11 cellular contexts compared by ENCODE assay signal in the genomic region with DNA sequence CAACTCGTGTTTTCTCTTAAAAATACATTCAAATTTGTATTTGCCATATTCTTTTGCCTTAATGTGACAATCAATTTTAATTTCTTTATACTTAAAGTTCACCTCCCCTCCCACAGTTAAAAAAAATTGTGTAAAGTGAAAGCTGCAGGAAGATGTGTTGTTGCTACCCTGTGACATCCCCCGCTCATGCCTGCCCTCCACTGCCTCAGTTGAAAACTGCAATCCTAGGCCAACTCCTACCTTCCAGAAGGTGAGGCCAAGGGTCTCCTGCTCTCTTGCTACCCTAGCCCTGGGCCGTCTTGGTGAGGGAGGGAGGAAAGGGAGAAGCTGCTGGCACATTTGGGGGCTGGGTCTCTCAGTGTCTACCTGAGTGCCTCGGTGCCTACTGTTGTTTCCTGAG. TPM values are rescaled to one million over a fixed set of nuclear protein-coding genes. Genes with fewer than 3 reads are reported as not detected.
A peak's percentile ranks its signal among the peaks of the same experiment; 100 is the strongest.
DNase-seq lines count a peak whose midpoint lies in the region; ATAC-seq and TF ChIP-seq lines count a peak whose summit lies in the region.
"Had no signal": no experiment of that assay in that cellular context is flagged by ENCODE, and none has a peak within 500 bp of the region (broad histone marks: within the 10 kb centered on the region; RNA-seq: fewer than 3 reads in every experiment).

No MANE protein-coding gene starts in this region.

- no peaks in the 10 kb centered on the region for H3K27me3 ChIP-seq in CD4-positive, alpha-beta memory T cell (ENCODE audit: insufficient read depth, low read length)
- no peaks in the 10 kb centered on the region for H3K27me3 ChIP-seq in liver (ENCODE audit: control insufficient read depth in 4 of 4, insufficient read depth in 4 of 4, low read length in 3 of 4)
- H3K27me3 ChIP-seq: pancreas had no signal

- intact Hi-C loops in CD4-positive, alpha-beta memory T cell (cut with micrococcal nuclease) = loop anchor here (1.0 to 5.0 kb wide), 4 partner anchors 38 to 157 kb away; partner anchors contain the start of gene CMTM7
- intact Hi-C loops in activated T-helper 1 cell treated with anti-CD3 and anti-CD28 coated beads, Interleukin-12 subunit alpha, Interleukin-12 subunit beta, Interleukin-2, Interleukin-4 antibody, amounts not matched to agents 30 ng/mL and 10 ng/mL and 1 ng/mL, durations not matched to agents 14 hours and 24 hours and 36 hours (cut with micrococcal nuclease) = loop anchor here (1.0 to 2.0 kb wide), 3 partner anchors 38 to 316 kb away; no protein-coding TSS in a partner anchor

- peak; percentile 54 to 63 (median 58) for DNase-seq in CD4-positive, alpha-beta memory T cell
- DNase-seq in NCI-H69 (lab: John Stamatoyannopoulos, UW) = peak; percentile 12
- DNase-seq in activated T-helper 1 cell treated with anti-CD3 and anti-CD28 coated beads, Interleukin-12 subunit alpha, Interleukin-12 subunit beta, Interleukin-2, Interleukin-4 antibody, amounts not matched to agents 30 ng/mL and 10 ng/mL and 1 ng/mL, durations not matched to agents 14 hours and 24 hours and 36 hours (ENCODE audit: low spot score) = peak; percentile 45
- no peak for DNase-seq in NCI-H2227 (lab: John Stamatoyannopoulos, UW; ENCODE audit: unreplicated experiment)
- DNase-seq in dedifferentiated amniotic fluid mesenchymal stem cell (ENCODE audit: extremely low spot score) = no peak
- no peak for DNase-seq in retina
- DNase-seq: pancreas had no signal

- no peak overlapping the region for H3K9ac ChIP-seq in liver (ENCODE audit: low read depth in 1 of 2, low read length in 2 of 2)

- ATAC-seq in GM18519 (IDR thresholded peaks at IDR 0.05; ENCODE audit: low FRiP score, unreplicated experiment) = no peak

- 83% methylated on average over 4 of the region's 4 CpGs for WGBS in liver

- H3K4me1 Mint-ChIP-seq in CD4-positive, alpha-beta memory T cell = peaks cover 39 to 60% (median 52%) of the 10 kb centered on the region in 4 donors
- peaks cover 55% of the 10 kb centered on the region for H3K4me1 Mint-ChIP-seq in activated T-helper 1 cell treated with anti-CD3 and anti-CD28 coated beads, Interleukin-12 subunit alpha, Interleukin-12 subunit beta, Interleukin-2, Interleukin-4 antibody, amounts not matched to agents 30 ng/mL and 10 ng/mL and 1 ng/mL, durations not matched to agents 14 hours and 24 hours and 36 hours (ENCODE audit: low read depth)

- CTCF ChIA-PET in CD4-positive, alpha-beta memory T cell (lab: Charles Lee; ENCODE audit: partially characterized antibody) = interaction anchor here (0.8 to 14.1 kb wide), 21 partner anchors 11 to 755 kb away, joined by 3 to 382 read pairs (median 6); no protein-coding TSS in a partner anchor

- H3K27ac ChIP-seq in CD4-positive, alpha-beta memory T cell (ENCODE audit: low read depth, low read length) = peak overlapping the region; percentile 24
- no peak overlapping the region for H3K27ac ChIP-seq in liver (ENCODE audit: low read depth in 1 of 2, low read length in 2 of 2)
- H3K27ac ChIP-seq: pancreas had no signal

- peaks cover 45% of the 10 kb centered on the region for H3K4me1 ChIP-seq in CD4-positive, alpha-beta memory T cell (ENCODE audit: insufficient read depth, low read length)
- peaks cover 0 to 12% (median 6%) of the 10 kb centered on the region in 4 donors for H3K4me1 ChIP-seq in liver (ENCODE audit: control insufficient read depth in 4 of 4, insufficient read depth in 4 of 4, low read length in 3 of 4)

- no peak overlapping the region for H3K4me3 ChIP-seq in CD4-positive, alpha-beta memory T cell (ENCODE audit: low read length in 2 of 2)
- no peak overlapping the region for H3K4me3 ChIP-seq in liver (ENCODE audit: low read depth in 1 of 3, low read length in 3 of 3)
- H3K4me3 ChIP-seq: pancreas had no signal

- peak overlapping the region in 7 of 8 donors; percentile 32 to 74 (median 55) for H3K4me3 Mint-ChIP-seq in CD4-positive, alpha-beta memory T cell
- no peak overlapping the region for H3K4me3 Mint-ChIP-seq in activated T-helper 1 cell treated with anti-CD3 and anti-CD28 coated beads, Interleukin-12 subunit alpha, Interleukin-12 subunit beta, Interleukin-2, Interleukin-4 antibody, amounts not matched to agents 30 ng/mL and 10 ng/mL and 1 ng/mL, durations not matched to agents 14 hours and 24 hours and 36 hours
- H3K4me3 Mint-ChIP-seq: dendritic cell treated with granulocyte-macrophage colony-stimulating factor and Interleukin-4, amounts not matched to agents 40 ng/mL and 50 ng/mL, for 4 days; IgD-negative memory B cell had no signal

- peak in 1 of 2 donors; percentile 7 for TF ChIP-seq RAD21 in liver (IDR thresholded peaks at IDR 0.05)

- peaks cover 0 to 5% of the 10 kb centered on the region in 2 donors for H3K36me3 Mint-ChIP-seq in CD4-positive, alpha-beta memory T cell
- H3K36me3 Mint-ChIP-seq in activated T-helper 1 cell treated with anti-CD3 and anti-CD28 coated beads, Interleukin-12 subunit alpha, Interleukin-12 subunit beta, Interleukin-2, Interleukin-4 antibody, amounts not matched to agents 30 ng/mL and 10 ng/mL and 1 ng/mL, durations not matched to agents 14 hours and 24 hours and 36 hours (ENCODE audit: low read depth) = no peaks in the 10 kb centered on the region
- H3K36me3 Mint-ChIP-seq: IgD-negative memory B cell had no signal

- no peaks in the 10 kb centered on the region for H3K27me3 Mint-ChIP-seq in CD4-positive, alpha-beta memory T cell
- no peaks in the 10 kb centered on the region for H3K27me3 Mint-ChIP-seq in activated T-helper 1 cell treated with anti-CD3 and anti-CD28 coated beads, Interleukin-12 subunit alpha, Interleukin-12 subunit beta, Interleukin-2, Interleukin-4 antibody, amounts not matched to agents 30 ng/mL and 10 ng/mL and 1 ng/mL, durations not matched to agents 14 hours and 24 hours and 36 hours (ENCODE audit: insufficient read depth)
- H3K27me3 Mint-ChIP-seq: dendritic cell treated with granulocyte-macrophage colony-stimulating factor and Interleukin-4, amounts not matched to agents 40 ng/mL and 50 ng/mL, for 4 days; IgD-negative memory B cell had no signal

- no peaks in the 10 kb centered on the region for H3K9me3 Mint-ChIP-seq in CD4-positive, alpha-beta memory T cell
- H3K9me3 Mint-ChIP-seq in activated T-helper 1 cell treated with anti-CD3 and anti-CD28 coated beads, Interleukin-12 subunit alpha, Interleukin-12 subunit beta, Interleukin-2, Interleukin-4 antibody, amounts not matched to agents 30 ng/mL and 10 ng/mL and 1 ng/mL, durations not matched to agents 14 hours and 24 hours and 36 hours = no peaks in the 10 kb centered on the region
- H3K9me3 Mint-ChIP-seq: dendritic cell treated with granulocyte-macrophage colony-stimulating factor and Interleukin-4, amounts not matched to agents 40 ng/mL and 50 ng/mL, for 4 days; IgD-negative memory B cell had no signal

- POLR2A ChIA-PET in CD4-positive, alpha-beta memory T cell (lab: Charles Lee; ENCODE audit: partially characterized antibody) = interaction anchor here (0.7 to 11.0 kb wide), 9 partner anchors 11 to 96 kb away, joined by 3 to 81 read pairs (median 8); partner anchors contain the start of gene CMTM8

- H3K9me3 ChIP-seq in CD4-positive, alpha-beta memory T cell (ENCODE audit: control insufficient read depth in 1 of 2, low read length in 2 of 2) = no peaks in the 10 kb centered on the region
- no peaks in the 10 kb centered on the region for H3K9me3 ChIP-seq in liver (ENCODE audit: control insufficient read depth in 4 of 4, low read length in 3 of 4)
- H3K9me3 ChIP-seq: pancreas had no signal

- no peaks in the 10 kb centered on the region for H3K36me3 ChIP-seq in CD4-positive, alpha-beta memory T cell (ENCODE audit: insufficient read depth, low read length)
- H3K36me3 ChIP-seq in liver (ENCODE audit: control insufficient read depth in 4 of 4, insufficient read depth in 3 of 4, low read depth in 1 of 4, low read length in 3 of 4) = no peaks in the 10 kb centered on the region
- H3K36me3 ChIP-seq: pancreas had no signal

- peak overlapping the region; percentile 7 to 84 (median 75) for H3K27ac Mint-ChIP-seq in CD4-positive, alpha-beta memory T cell
- no peak overlapping the region for H3K27ac Mint-ChIP-seq in activated T-helper 1 cell treated with anti-CD3 and anti-CD28 coated beads, Interleukin-12 subunit alpha, Interleukin-12 subunit beta, Interleukin-2, Interleukin-4 antibody, amounts not matched to agents 30 ng/mL and 10 ng/mL and 1 ng/mL, durations not matched to agents 14 hours and 24 hours and 36 hours
- H3K27ac Mint-ChIP-seq: dendritic cell treated with granulocyte-macrophage colony-stimulating factor and Interleukin-4, amounts not matched to agents 40 ng/mL and 50 ng/mL, for 4 days had no signal

- peak; percentile 9 for TF ChIP-seq CTCF in liver (IDR thresholded peaks at IDR 0.05; ENCODE audit: low read depth, low read length, missing input control)

TF ChIP-seq in liver, 16 proteins besides CTCF, POLR2A, EP300 and RAD21:
- no peak for TF ChIP-seq REST (IDR thresholded peaks at IDR 0.05)

RNA-seq across cellular contexts. Expression of gene CMTM7, which starts 57.0 kb away (rescaled TPM):
- 10 to 100 TPM; 44.2 to 48.0 TPM for total RNA-seq in CD4-positive, alpha-beta memory T cell
- 100 to 1,000 TPM in 1 of 2 donors, 10 to 100 TPM in 1; 83.4 to 137 TPM for polyA plus RNA-seq in CD4-positive, alpha-beta memory T cell
- total RNA-seq in activated T-helper 1 cell treated with anti-CD3 and anti-CD28 coated beads, Interleukin-12 subunit alpha, Interleukin-12 subunit beta, Interleukin-2, Interleukin-4 antibody, amounts not matched to agents 30 ng/mL and 10 ng/mL and 1 ng/mL, durations not matched to agents 14 hours and 24 hours and 36 hours = 50.6 and 59.7 TPM in 2 replicates
- 1 to 10 TPM; 3.6 to 4.3 TPM for total RNA-seq in liver
- 10 to 100 TPM in 1 of 2 donors, 1 to 10 TPM in 1; 4.0 to 20.3 TPM for polyA plus RNA-seq in liver

Comparison
In these comparisons a context has a peak if more than half of its experiments do, and no peak if none do; other contexts are left out.
1. DNase-seq: peak in CD4-positive, alpha-beta memory T cell (5 of 5), NCI-H69 (single experiment) and activated T-helper 1 cell treated with anti-CD3 and anti-CD28 coated beads, Interleukin-12 subunit alpha, Interleukin-12 subunit beta, Interleukin-2, Interleukin-4 antibody, amounts not matched to agents 30 ng/mL and 10 ng/mL and 1 ng/mL, durations not matched to agents 14 hours and 24 hours and 36 hours (single experiment); none in NCI-H2227 (single experiment), dedifferentiated amniotic fluid mesenchymal stem cell (single experiment) and retina (single experiment).